In the genomic region with DNA sequence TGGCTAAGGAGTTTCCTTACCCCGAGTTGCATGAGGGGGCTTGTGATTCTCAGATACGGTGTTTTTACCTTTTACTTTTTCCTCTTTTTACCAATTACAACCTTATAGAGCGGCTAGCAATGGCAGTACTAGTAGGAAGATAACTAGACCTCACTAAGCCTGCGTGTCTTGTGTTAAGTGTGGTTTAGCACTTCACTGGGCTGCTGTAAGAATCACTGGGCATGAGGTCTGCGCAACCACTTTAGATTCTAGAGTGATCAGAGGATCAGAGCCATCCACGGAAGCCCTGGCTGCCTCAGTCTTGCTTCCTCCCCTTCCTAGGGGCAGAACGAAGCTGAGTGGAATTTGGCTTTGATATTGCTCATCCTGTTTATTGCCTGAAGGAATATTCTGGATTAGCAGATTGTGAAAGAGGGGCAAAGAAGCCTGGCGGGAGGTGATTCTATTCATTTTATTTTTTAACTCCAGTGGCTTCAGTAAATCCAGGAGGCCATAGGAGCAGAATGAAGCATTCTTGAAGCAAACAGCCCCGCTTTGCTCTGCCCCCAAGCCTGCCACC, we compare ENCODE assay signal across 1 cellular context.
TF ChIP-seq lines count a peak whose summit lies in the region.

No MANE protein-coding gene starts in this region.

TF ChIP-seq in GM23338, 12 proteins besides CTCF, POLR2A, EP300 and RAD21 (continued from another document):
- TF ChIP-seq, protein P1, sequence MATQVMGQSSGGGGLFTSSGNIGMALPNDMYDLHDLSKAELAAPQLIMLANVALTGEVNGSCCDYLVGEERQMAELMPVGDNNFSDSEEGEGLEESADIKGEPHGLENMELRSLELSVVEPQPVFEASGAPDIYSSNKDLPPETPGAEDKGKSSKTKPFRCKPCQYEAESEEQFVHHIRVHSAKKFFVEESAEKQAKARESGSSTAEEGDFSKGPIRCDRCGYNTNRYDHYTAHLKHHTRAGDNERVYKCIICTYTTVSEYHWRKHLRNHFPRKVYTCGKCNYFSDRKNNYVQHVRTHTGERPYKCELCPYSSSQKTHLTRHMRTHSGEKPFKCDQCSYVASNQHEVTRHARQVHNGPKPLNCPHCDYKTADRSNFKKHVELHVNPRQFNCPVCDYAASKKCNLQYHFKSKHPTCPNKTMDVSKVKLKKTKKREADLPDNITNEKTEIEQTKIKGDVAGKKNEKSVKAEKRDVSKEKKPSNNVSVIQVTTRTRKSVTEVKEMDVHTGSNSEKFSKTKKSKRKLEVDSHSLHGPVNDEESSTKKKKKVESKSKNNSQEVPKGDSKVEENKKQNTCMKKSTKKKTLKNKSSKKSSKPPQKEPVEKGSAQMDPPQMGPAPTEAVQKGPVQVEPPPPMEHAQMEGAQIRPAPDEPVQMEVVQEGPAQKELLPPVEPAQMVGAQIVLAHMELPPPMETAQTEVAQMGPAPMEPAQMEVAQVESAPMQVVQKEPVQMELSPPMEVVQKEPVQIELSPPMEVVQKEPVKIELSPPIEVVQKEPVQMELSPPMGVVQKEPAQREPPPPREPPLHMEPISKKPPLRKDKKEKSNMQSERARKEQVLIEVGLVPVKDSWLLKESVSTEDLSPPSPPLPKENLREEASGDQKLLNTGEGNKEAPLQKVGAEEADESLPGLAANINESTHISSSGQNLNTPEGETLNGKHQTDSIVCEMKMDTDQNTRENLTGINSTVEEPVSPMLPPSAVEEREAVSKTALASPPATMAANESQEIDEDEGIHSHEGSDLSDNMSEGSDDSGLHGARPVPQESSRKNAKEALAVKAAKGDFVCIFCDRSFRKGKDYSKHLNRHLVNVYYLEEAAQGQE (IDR thresholded peaks at IDR 0.05; ENCODE audit: unreplicated experiment): no peak
- TF ChIP-seq, protein P2, sequence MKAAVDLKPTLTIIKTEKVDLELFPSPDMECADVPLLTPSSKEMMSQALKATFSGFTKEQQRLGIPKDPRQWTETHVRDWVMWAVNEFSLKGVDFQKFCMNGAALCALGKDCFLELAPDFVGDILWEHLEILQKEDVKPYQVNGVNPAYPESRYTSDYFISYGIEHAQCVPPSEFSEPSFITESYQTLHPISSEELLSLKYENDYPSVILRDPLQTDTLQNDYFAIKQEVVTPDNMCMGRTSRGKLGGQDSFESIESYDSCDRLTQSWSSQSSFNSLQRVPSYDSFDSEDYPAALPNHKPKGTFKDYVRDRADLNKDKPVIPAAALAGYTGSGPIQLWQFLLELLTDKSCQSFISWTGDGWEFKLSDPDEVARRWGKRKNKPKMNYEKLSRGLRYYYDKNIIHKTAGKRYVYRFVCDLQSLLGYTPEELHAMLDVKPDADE (IDR thresholded peaks at IDR 0.05): no peak
- TF ChIP-seq STAT1 (IDR thresholded peaks at IDR 0.05; ENCODE audit: unreplicated experiment) (no peak), NANOG (IDR thresholded peaks at IDR 0.05; ENCODE audit: borderline replicate concordance) (no peak), EZH2phosphoT487 (IDR thresholded peaks at IDR 0.05; ENCODE audit: unreplicated experiment) (no peak), ZNF331 (CRISPR knock-in tag; IDR thresholded peaks at IDR 0.05; ENCODE audit: low read depth) (no peak)
